In the genomic region with DNA sequence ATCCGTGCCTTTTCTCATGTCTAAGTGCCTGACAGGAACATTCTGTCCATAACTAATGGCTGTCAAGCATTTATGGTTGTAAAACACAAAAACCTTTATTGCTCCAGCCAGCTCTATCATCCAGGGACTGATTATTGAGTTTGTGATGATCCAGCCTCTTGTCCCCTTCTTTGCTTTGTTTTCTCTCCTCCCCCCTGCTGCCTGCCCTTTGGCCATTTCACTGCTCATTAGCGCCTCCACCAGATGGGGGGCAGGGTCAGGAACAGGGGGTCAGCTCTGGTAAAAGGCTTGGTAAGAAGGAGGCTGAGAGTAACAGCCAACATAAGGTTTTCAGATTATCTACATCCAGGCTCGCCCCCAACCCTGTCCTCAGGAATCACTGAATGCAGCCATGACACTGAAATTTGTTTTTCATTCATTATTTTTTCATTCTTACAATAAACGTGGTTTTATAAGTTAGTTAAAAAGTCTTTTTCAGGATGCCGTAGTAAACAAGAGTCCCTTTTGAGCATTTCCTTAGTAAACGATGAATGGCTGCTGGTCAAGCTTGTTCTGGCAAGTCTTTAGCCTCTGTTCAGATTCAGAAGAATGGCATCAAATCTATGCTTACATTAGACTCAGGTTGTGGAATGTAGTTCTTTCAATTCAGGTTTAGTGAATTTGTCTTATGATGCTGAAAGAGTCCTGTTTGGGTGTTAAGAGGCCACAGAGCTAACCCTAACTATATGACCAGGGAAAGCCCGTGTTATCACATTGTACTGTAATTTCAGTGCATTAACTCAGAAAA, we compare ENCODE assay signal across 22 cellular contexts. TPM values are rescaled to one million over a fixed set of nuclear protein-coding genes. Genes with fewer than 3 reads are reported as not detected.
DNase-seq lines count a peak whose midpoint lies in the region; ATAC-seq and TF ChIP-seq lines count a peak whose summit lies in the region.
"Had no signal": no experiment of that assay in that cellular context is flagged by ENCODE, and none has a peak within 500 bp of the region (broad histone marks: within the 10 kb centered on the region; RNA-seq: fewer than 3 reads in every experiment).

No MANE protein-coding gene starts in this region.

- CTCF ChIA-PET in AG04450 (lab: Charles Lee) (interaction anchor here (1.1 kb wide), 1 partner anchor 244 kb away, joined by 3 read pairs; no protein-coding TSS in a partner anchor), PC-3 (lab: Charles Lee) (no interaction called here)
- CTCF ChIA-PET in naive thymus-derived CD4-positive, alpha-beta T cell (lab: Charles Lee), result no interaction called here
- CTCF ChIA-PET in activated CD4-positive, alpha-beta T cell treated with anti-CD3 and anti-CD28 coated beads for 36 hours (lab: Charles Lee), result interaction anchor here (1.1 kb wide), 1 partner anchor 11 kb away, joined by 3 read pairs; no protein-coding TSS in a partner anchor

- 0 out of 2 replicates have a peak, but pooled peaks have one; percentile 9 for TF ChIP-seq CTCF in AG04450 (IDR thresholded peaks at IDR 0.05; ENCODE audit: low read depth, low read length)
- TF ChIP-seq CTCF in PC-3 (conservative IDR thresholded peaks at IDR 0.05; ENCODE audit: low read depth, low read length), result peak; percentile 30; the same call in 1 of the 2 replicates
- no peak for TF ChIP-seq CTCF in tibial artery (IDR thresholded peaks at IDR 0.05)

- H3K27me3 Mint-ChIP-seq in naive thymus-derived CD4-positive, alpha-beta T cell, result peaks cover 8 to 30% (median 18%) of the 10 kb centered on the region in 5 donors
- peaks cover 7% of the 10 kb centered on the region for H3K27me3 Mint-ChIP-seq in activated CD4-positive, alpha-beta T cell treated with anti-CD3 and anti-CD28 coated beads for 36 hours
- H3K27me3 Mint-ChIP-seq: stimulated activated memory B cell treated with anti-CD40 and anti-IgM and Interleukin-4, amounts not matched to agents 10 μg/mL and 1 μg/mL and 100 μg/mL, for 72 hours had no signal

- H3K4me2 ChIP-seq in PC-3 (ENCODE audit: low read length), result no peak overlapping the region
- H3K4me2 ChIP-seq: A549 had no signal

- H3K4me1 ChIP-seq in PC-3 (ENCODE audit: insufficient read depth, low read length) (no peaks in the 10 kb centered on the region), tibial artery (no peaks in the 10 kb centered on the region)
- H3K4me1 ChIP-seq in naive thymus-derived CD4-positive, alpha-beta T cell (ENCODE audit: control insufficient read depth in 2 of 2, insufficient read depth in 2 of 2, low read length in 2 of 2), result no peaks in the 10 kb centered on the region
- H3K4me1 ChIP-seq: A549, esophagus muscularis mucosa had no signal

- no peaks in the 10 kb centered on the region for H3K27me3 ChIP-seq in AG04450 (ENCODE audit: control insufficient read depth, insufficient read depth, low read length)
- no peaks in the 10 kb centered on the region for H3K27me3 ChIP-seq in PC-3 (ENCODE audit: low read length)
- peaks cover 0 to 3% of the 10 kb centered on the region in 2 donors for H3K27me3 ChIP-seq in naive thymus-derived CD4-positive, alpha-beta T cell (ENCODE audit: control insufficient read depth in 2 of 2, insufficient read depth in 2 of 2, low read length in 2 of 2)
- peaks cover 0 to 3% of the 10 kb centered on the region in 2 donors for H3K27me3 ChIP-seq in tibial artery

- ATAC-seq in PC-3, result no peak
- no peak for ATAC-seq in naive thymus-derived CD4-positive, alpha-beta T cell
- ATAC-seq in activated CD4-positive, alpha-beta T cell treated with anti-CD3 and anti-CD28 coated beads for 36 hours, result no peak
- ATAC-seq: A549; activated CD8-positive, alpha-beta memory T cell treated with anti-CD3 and anti-CD28 coated beads, Interleukin-2, amount 10 ng/mL, durations not matched to agents 7 days and 5 days; activated T-helper 17 cell treated with anti-CD3 and anti-CD28 coated beads, Interleukin-2, amount 50 U/mL, for 72 hours; natural killer cell; stimulated activated memory B cell treated with anti-CD40 and anti-IgM and Interleukin-4, amounts not matched to agents 10 μg/mL and 1 μg/mL and 100 μg/mL, for 72 hours had no signal

- H3K27ac Mint-ChIP-seq in naive thymus-derived CD4-positive, alpha-beta T cell, result no peak overlapping the region
- H3K27ac Mint-ChIP-seq in activated CD4-positive, alpha-beta T cell treated with anti-CD3 and anti-CD28 coated beads for 36 hours, result no peak overlapping the region
- H3K27ac Mint-ChIP-seq: activated CD8-positive, alpha-beta memory T cell treated with anti-CD3 and anti-CD28 coated beads, Interleukin-2, amount 10 ng/mL, durations not matched to agents 7 days and 5 days; activated T-helper 17 cell treated with anti-CD3 and anti-CD28 coated beads, Interleukin-2, amount 50 U/mL, for 72 hours; natural killer cell; stimulated activated memory B cell treated with anti-CD40 and anti-IgM and Interleukin-4, amounts not matched to agents 10 μg/mL and 1 μg/mL and 100 μg/mL, for 72 hours had no signal

- peaks cover 88% of the 10 kb centered on the region for H3K36me3 ChIP-seq in PC-3 (ENCODE audit: low read depth, low read length)
- no peaks in the 10 kb centered on the region for H3K36me3 ChIP-seq in naive thymus-derived CD4-positive, alpha-beta T cell (ENCODE audit: control insufficient read depth in 2 of 3, insufficient read depth in 3 of 3, low read length in 3 of 3)
- H3K36me3 ChIP-seq in tibial artery, result no peaks in the 10 kb centered on the region
- H3K36me3 ChIP-seq: esophagus muscularis mucosa had no signal

- H3K9me3 Mint-ChIP-seq in naive thymus-derived CD4-positive, alpha-beta T cell, result peaks cover 0 to 1% (median 0%) of the 10 kb centered on the region in 11 donors
- H3K9me3 Mint-ChIP-seq in activated CD4-positive, alpha-beta T cell treated with anti-CD3 and anti-CD28 coated beads for 36 hours (ENCODE audit: low read depth), result no peaks in the 10 kb centered on the region
- H3K9me3 Mint-ChIP-seq: activated T-helper 17 cell treated with anti-CD3 and anti-CD28 coated beads, Interleukin-2, amount 50 U/mL, for 72 hours; natural killer cell; stimulated activated memory B cell treated with anti-CD40 and anti-IgM and Interleukin-4, amounts not matched to agents 10 μg/mL and 1 μg/mL and 100 μg/mL, for 72 hours had no signal

- H3K79me2 ChIP-seq in PC-3 (ENCODE audit: low read length), result peaks cover 99% of the 10 kb centered on the region

- no peak overlapping the region for H3K27ac ChIP-seq in AG04450 (ENCODE audit: low read depth, low read length)
- H3K27ac ChIP-seq in PC-3 (ENCODE audit: low read length), result no peak overlapping the region
- H3K27ac ChIP-seq in naive thymus-derived CD4-positive, alpha-beta T cell (ENCODE audit: low read depth, low read length), result no peak overlapping the region
- H3K27ac ChIP-seq in tibial artery, result no peak overlapping the region
- H3K27ac ChIP-seq: A549, C4-2B, esophagus muscularis mucosa, GM23248 had no signal

- H3K9ac ChIP-seq in PC-3 (ENCODE audit: low read length), result no peak overlapping the region
- H3K9ac ChIP-seq: GM23248 had no signal

- no peaks in the 10 kb centered on the region for H3K36me3 Mint-ChIP-seq in naive thymus-derived CD4-positive, alpha-beta T cell
- H3K36me3 Mint-ChIP-seq in activated CD4-positive, alpha-beta T cell treated with anti-CD3 and anti-CD28 coated beads for 36 hours (ENCODE audit: low read depth), result no peaks in the 10 kb centered on the region
- H3K36me3 Mint-ChIP-seq: activated CD8-positive, alpha-beta memory T cell treated with anti-CD3 and anti-CD28 coated beads, Interleukin-2, amount 10 ng/mL, durations not matched to agents 7 days and 5 days; natural killer cell; stimulated activated memory B cell treated with anti-CD40 and anti-IgM and Interleukin-4, amounts not matched to agents 10 μg/mL and 1 μg/mL and 100 μg/mL, for 72 hours had no signal

- POLR2A ChIA-PET in AG04450 (lab: Yijun Ruan, JAX) (no interaction called here), PC-3 (lab: Charles Lee; ENCODE audit: unreplicated experiment) (no interaction called here)
- POLR2A ChIA-PET in naive thymus-derived CD4-positive, alpha-beta T cell (lab: Charles Lee), result no interaction called here
- POLR2A ChIA-PET in activated CD4-positive, alpha-beta T cell treated with anti-CD3 and anti-CD28 coated beads for 36 hours (lab: Charles Lee), result interaction anchor here (0.5 kb wide), 1 partner anchor 138 kb away, joined by 3 read pairs; no protein-coding TSS in a partner anchor

- no peak overlapping the region for H3K4me3 ChIP-seq in AG04450 (ENCODE audit: low read depth, low read length)
- H3K4me3 ChIP-seq in PC-3 (ENCODE audit: low read length), result no peak overlapping the region
- no peak overlapping the region for H3K4me3 ChIP-seq in naive thymus-derived CD4-positive, alpha-beta T cell (ENCODE audit: low read length)
- no peak overlapping the region for H3K4me3 ChIP-seq in tibial artery
- H3K4me3 ChIP-seq: A549, esophagus muscularis mucosa, GM23248 had no signal

- H3K4me1 Mint-ChIP-seq in naive thymus-derived CD4-positive, alpha-beta T cell, result no peaks in the 10 kb centered on the region
- H3K4me1 Mint-ChIP-seq in activated CD4-positive, alpha-beta T cell treated with anti-CD3 and anti-CD28 coated beads for 36 hours, result no peaks in the 10 kb centered on the region
- H3K4me1 Mint-ChIP-seq: activated CD8-positive, alpha-beta memory T cell treated with anti-CD3 and anti-CD28 coated beads, Interleukin-2, amount 10 ng/mL, durations not matched to agents 7 days and 5 days; activated T-helper 17 cell treated with anti-CD3 and anti-CD28 coated beads, Interleukin-2, amount 50 U/mL, for 72 hours; natural killer cell; stimulated activated memory B cell treated with anti-CD40 and anti-IgM and Interleukin-4, amounts not matched to agents 10 μg/mL and 1 μg/mL and 100 μg/mL, for 72 hours had no signal

- BruUV-seq in PC-3 (replicated peaks; lab: Mats Ljungman, UMichigan), result no TSS peak

- H3F3A ChIP-seq in PC-3 (ENCODE audit: low read length, unreplicated experiment), result peaks cover 66% of the 10 kb centered on the region

- no peaks in the 10 kb centered on the region for H3K9me3 ChIP-seq in AG04450 (ENCODE audit: control insufficient read depth, insufficient read depth, low read length)
- H3K9me3 ChIP-seq in PC-3 (ENCODE audit: low read length), result no peaks in the 10 kb centered on the region
- H3K9me3 ChIP-seq in naive thymus-derived CD4-positive, alpha-beta T cell (ENCODE audit: control insufficient read depth in 2 of 3, low read length in 3 of 3), result no peaks in the 10 kb centered on the region
- no peaks in the 10 kb centered on the region for H3K9me3 ChIP-seq in tibial artery
- H3K9me3 ChIP-seq: A549, esophagus muscularis mucosa had no signal

- no peaks in the 10 kb centered on the region for H3K9me2 ChIP-seq in PC-3 (replicated peaks; ENCODE audit: low read length)

- H4K20me1 ChIP-seq in PC-3 (ENCODE audit: low read length), result peaks cover 74% of the 10 kb centered on the region

- H2AFZ ChIP-seq in PC-3 (ENCODE audit: low read length), result no peak overlapping the region
- H2AFZ ChIP-seq: GM23248 had no signal

- DNase-seq in AG04450 (ENCODE audit: low read depth, low spot score), result no peak
- DNase-seq in PC-3, result no peak
- peak; percentile 74 for DNase-seq in ecto neural progenitor cell (ENCODE audit: low spot score)
- DNase-seq in left kidney (ENCODE audit: low read depth, low spot score), result peak; percentile 26
- no peak for DNase-seq in NCI-H1105 treated with DMSO at 0.1 percent for 48 hours (lab: John Stamatoyannopoulos, UW)
- DNase-seq in naive thymus-derived CD4-positive, alpha-beta T cell, result no peak
- DNase-seq in tibial artery, result no peak
- DNase-seq in activated CD4-positive, alpha-beta T cell treated with anti-CD3 and anti-CD28 coated beads for 36 hours, result no peak
- DNase-seq: activated CD4-positive, alpha-beta T cell treated with anti-CD3 and anti-CD28 coated beads for 4 hours; activated CD8-positive, alpha-beta memory T cell treated with anti-CD3 and anti-CD28 coated beads, Interleukin-2, amount 10 ng/mL, durations not matched to agents 7 days and 5 days; DMS153; GM23248; Kasumi-1; natural killer cell; NCI-H1417; stimulated activated CD4-positive, alpha-beta T cell treated with anti-CD3 and anti-CD28 coated beads, Interleukin-15, amount 100 ng/mL, for 24 hours; T1000 had no signal

- H3K4me3 Mint-ChIP-seq in naive thymus-derived CD4-positive, alpha-beta T cell, result no peak overlapping the region
- no peak overlapping the region for H3K4me3 Mint-ChIP-seq in activated CD4-positive, alpha-beta T cell treated with anti-CD3 and anti-CD28 coated beads for 36 hours
- H3K4me3 Mint-ChIP-seq: activated CD8-positive, alpha-beta memory T cell treated with anti-CD3 and anti-CD28 coated beads, Interleukin-2, amount 10 ng/mL, durations not matched to agents 7 days and 5 days; activated T-helper 17 cell treated with anti-CD3 and anti-CD28 coated beads, Interleukin-2, amount 50 U/mL, for 72 hours; natural killer cell; stimulated activated memory B cell treated with anti-CD40 and anti-IgM and Interleukin-4, amounts not matched to agents 10 μg/mL and 1 μg/mL and 100 μg/mL, for 72 hours had no signal

- intact Hi-C loops in PC-3 (cut with micrococcal nuclease), result no loop called here
- intact Hi-C loops in naive thymus-derived CD4-positive, alpha-beta T cell (cut with micrococcal nuclease), result no loop called here
- intact Hi-C loops in tibial artery (cut with DNase I; ENCODE audit: low total_unique reads), result no loop called here
- intact Hi-C loops in activated CD4-positive, alpha-beta T cell treated with anti-CD3 and anti-CD28 coated beads for 36 hours (cut with DNase I, micrococcal nuclease), result no loop called here

RNA-seq across cellular contexts. Expression of a gene that starts 21.7 kb away (rescaled TPM):
- polyA plus RNA-seq in AG04450 (2011; rRNA removed), result 81.6 and 99.2 TPM in 2 replicates
- polyA minus RNA-seq in AG04450 (2011; rRNA and poly(A)+ RNA removed), result 54.5 and 76.0 TPM in 2 replicates
- total RNA-seq in PC-3 (2014; rRNA removed), result 159 and 171 TPM in 2 replicates
- under 1 TPM in 2 of 5 experiments, not detected in 3; 0.16 to 0.47 TPM for total RNA-seq in naive thymus-derived CD4-positive, alpha-beta T cell
- not detected for polyA plus RNA-seq in naive thymus-derived CD4-positive, alpha-beta T cell
- total RNA-seq in activated CD4-positive, alpha-beta T cell treated with anti-CD3 and anti-CD28 coated beads for 36 hours, result not detected
- total RNA-seq: activated CD8-positive, alpha-beta memory T cell treated with anti-CD3 and anti-CD28 coated beads, Interleukin-2, amount 10 ng/mL, durations not matched to agents 7 days and 5 days; activated T-helper 17 cell treated with anti-CD3 and anti-CD28 coated beads, Interleukin-2, amount 50 U/mL, for 72 hours had no signal

Comparison
In these comparisons a context has a peak if more than half of its experiments do, and no peak if none do; other contexts are left out.
1. DNase-seq: peak in ecto neural progenitor cell (single experiment) and left kidney (single experiment); none in AG04450 (single experiment), PC-3 (single experiment), NCI-H1105 treated with DMSO at 0.1 percent for 48 hours (single experiment), naive thymus-derived CD4-positive, alpha-beta T cell (0 of 9), tibial artery (0 of 2) and activated CD4-positive, alpha-beta T cell treated with anti-CD3 and anti-CD28 coated beads for 36 hours (single experiment).
2. CTCF ChIP-seq: peak in AG04450 (single experiment) and PC-3 (single experiment); none in tibial artery (0 of 2).
3. RNA of a gene that starts 21.7 kb away (total RNA-seq): 159 to 171 TPM in PC-3; 0.16 to 0.47 TPM in naive thymus-derived CD4-positive, alpha-beta T cell and not detected in activated CD4-positive, alpha-beta T cell treated with anti-CD3 and anti-CD28 coated beads for 36 hours; every median in the first group is over 100 times any median in the second.
4. CTCF ChIA-PET loops: an anchor here in AG04450 (1.1 kb wide) and activated CD4-positive, alpha-beta T cell treated with anti-CD3 and anti-CD28 coated beads for 36 hours (1.1 kb wide); none called in PC-3 and naive thymus-derived CD4-positive, alpha-beta T cell.